In genomic region chr21:45557611-45558043, GRCh38 we compare ENCODE assay signal across 19 cellular contexts.
"Had no signal": no experiment of that assay in that cellular context is flagged by ENCODE, and none has a peak within 500 bp of the region (broad histone marks: within the 10 kb centered on the region; RNA-seq: fewer than 3 reads in every experiment).

No MANE protein-coding gene starts in this region.

- H3K4me1 ChIP-seq: breast epithelium had no signal

- H3K36me3 ChIP-seq: breast epithelium, stomach had no signal

- H3K27ac Mint-ChIP-seq: activated CD4-positive, alpha-beta T cell treated with anti-CD3 and anti-CD28 coated beads, Interleukin-2, amount 10 ng/mL, durations not matched to agents 24 days and 14 days; activated CD8-positive, alpha-beta T cell treated with anti-CD3 and anti-CD28 coated beads, Interleukin-2, amount 10 ng/mL, durations not matched to agents 7 days and 5 days; mesothelial cell of epicardium; stimulated activated effector memory CD8-positive, alpha-beta T cell treated with anti-CD3 and anti-CD28 coated beads, Interleukin-12 subunit alpha, Interleukin-12 subunit beta, amount 100 ng/mL, for 72 hours; T-helper 2 cell treated with Interferon-gamma antibody and Interleukin-4, amounts not matched to agents 5 μg/mL and 100 μg/mL, for 36 hours; type B pancreatic cell had no signal

- ATAC-seq: activated CD8-positive, alpha-beta T cell treated with anti-CD3 and anti-CD28 coated beads, Interleukin-2, amount 10 ng/mL, durations not matched to agents 7 days and 5 days; stimulated activated effector memory CD8-positive, alpha-beta T cell treated with anti-CD3 and anti-CD28 coated beads, Interleukin-12 subunit alpha, Interleukin-12 subunit beta, amount 100 ng/mL, for 72 hours; WTC11 had no signal

- H3K27ac ChIP-seq: breast epithelium, psoas muscle, SK-N-MC, stomach, testis had no signal

- H3K27me3 ChIP-seq: breast epithelium, testis had no signal

- H3K4me2 ChIP-seq: smooth muscle cell had no signal

- H3K4me3 Mint-ChIP-seq: activated CD4-positive, alpha-beta T cell treated with anti-CD3 and anti-CD28 coated beads, Interleukin-2, amount 10 ng/mL, durations not matched to agents 24 days and 14 days; activated CD8-positive, alpha-beta T cell treated with anti-CD3 and anti-CD28 coated beads, Interleukin-2, amount 10 ng/mL, durations not matched to agents 7 days and 5 days; mesothelial cell of epicardium; stimulated activated effector memory CD8-positive, alpha-beta T cell treated with anti-CD3 and anti-CD28 coated beads, Interleukin-12 subunit alpha, Interleukin-12 subunit beta, amount 100 ng/mL, for 72 hours; T-helper 2 cell treated with Interferon-gamma antibody and Interleukin-4, amounts not matched to agents 5 μg/mL and 100 μg/mL, for 36 hours; type B pancreatic cell; WTC11 had no signal

- DNase-seq: activated CD4-positive, alpha-beta T cell treated with anti-CD3 and anti-CD28 coated beads, Interleukin-2, amount 10 ng/mL, durations not matched to agents 24 days and 14 days; activated CD8-positive, alpha-beta T cell treated with anti-CD3 and anti-CD28 coated beads, Interleukin-2, amount 10 ng/mL, durations not matched to agents 7 days and 5 days; activated naive CD4-positive, alpha-beta T cell; cerebellar nuclear complex; dermis blood vessel endothelial cell; effector memory CD4-positive, alpha-beta T cell; stimulated activated CD4-positive, alpha-beta T cell treated with anti-CD3 and anti-CD28 coated beads, Interleukin-4, amount 100 ng/mL, for 24 hours; stomach; testis had no signal

- H3K4me3 ChIP-seq: breast epithelium, lung, psoas muscle, SK-N-MC, smooth muscle cell, stomach, testis had no signal

- H3K9me3 Mint-ChIP-seq: activated CD4-positive, alpha-beta T cell treated with anti-CD3 and anti-CD28 coated beads, Interleukin-2, amount 10 ng/mL, durations not matched to agents 24 days and 14 days; stimulated activated effector memory CD8-positive, alpha-beta T cell treated with anti-CD3 and anti-CD28 coated beads, Interleukin-12 subunit alpha, Interleukin-12 subunit beta, amount 100 ng/mL, for 72 hours; T-helper 2 cell treated with Interferon-gamma antibody and Interleukin-4, amounts not matched to agents 5 μg/mL and 100 μg/mL, for 36 hours; type B pancreatic cell had no signal

- H3K36me3 Mint-ChIP-seq: mesothelial cell of epicardium, type B pancreatic cell, WTC11 had no signal

- H3K9me3 ChIP-seq: breast epithelium, psoas muscle, stomach, testis had no signal
